8 cellular contexts compared by ENCODE assay signal in the genomic region with DNA sequence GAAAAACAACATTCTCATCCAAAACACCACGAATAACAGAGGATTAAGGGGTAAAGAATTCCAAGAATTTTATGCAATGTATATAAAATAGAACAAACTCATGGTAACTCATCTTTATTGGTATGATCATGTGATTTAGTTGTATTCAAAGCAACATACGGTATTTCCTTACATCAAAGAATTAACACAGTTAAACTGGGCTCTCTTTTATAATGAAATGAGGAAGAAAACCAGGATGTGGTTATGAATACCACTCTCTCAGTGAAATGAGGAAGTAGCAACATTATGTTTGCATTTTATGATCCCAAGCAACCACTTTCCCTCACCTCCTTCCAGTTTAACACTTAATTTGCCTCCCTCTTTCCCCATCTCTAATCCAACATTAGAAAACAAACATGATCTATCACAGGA. TPM values are rescaled to one million over a fixed set of nuclear protein-coding genes. Genes with fewer than 3 reads are reported as not detected.
DNase-seq lines count a peak whose midpoint lies in the region; ATAC-seq and TF ChIP-seq lines count a peak whose summit lies in the region.

No MANE protein-coding gene starts in this region.

- H3K27me3 ChIP-seq in CD8-positive, alpha-beta memory T cell (ENCODE audit: insufficient read depth, low read length, poor library complexity, severe bottlenecking), result no peaks in the 10 kb centered on the region
- H3K27me3 ChIP-seq in muscle layer of duodenum (ENCODE audit: low read depth, low read length), result no peaks in the 10 kb centered on the region

- no peak for TF ChIP-seq POLR2A in erythroblast (IDR thresholded peaks at IDR 0.05; ENCODE audit: low read length)

- CTCF ChIA-PET in CD8-positive, alpha-beta memory T cell (lab: Charles Lee), result interaction anchor here (0.9 kb wide), 1 partner anchor 12 kb away, joined by 4 read pairs; no protein-coding TSS in a partner anchor
- CTCF ChIA-PET in activated CD8-positive, alpha-beta T cell treated with anti-CD3 and anti-CD28 coated beads for 36 hours (lab: Charles Lee), result interaction anchor here (1.6 kb wide), 1 partner anchor 10 kb away, joined by 7 read pairs; no protein-coding TSS in a partner anchor

- H3K27ac Mint-ChIP-seq in CD8-positive, alpha-beta memory T cell, result peak overlapping the region; percentile 61 to 98 (median 88)
- peak overlapping the region; percentile 92 for H3K27ac Mint-ChIP-seq in activated CD8-positive, alpha-beta T cell treated with anti-CD3 and anti-CD28 coated beads for 36 hours

- no peaks in the 10 kb centered on the region for H3K27me3 Mint-ChIP-seq in CD8-positive, alpha-beta memory T cell
- no peaks in the 10 kb centered on the region for H3K27me3 Mint-ChIP-seq in activated CD8-positive, alpha-beta T cell treated with anti-CD3 and anti-CD28 coated beads for 36 hours

- H3K4me1 Mint-ChIP-seq in CD8-positive, alpha-beta memory T cell, result peaks cover 45 to 65% (median 58%) of the 10 kb centered on the region in 3 donors
- peaks cover 44% of the 10 kb centered on the region for H3K4me1 Mint-ChIP-seq in activated CD8-positive, alpha-beta T cell treated with anti-CD3 and anti-CD28 coated beads for 36 hours (ENCODE audit: low read depth)

- no peak overlapping the region for H3K27ac ChIP-seq in CD8-positive, alpha-beta memory T cell (ENCODE audit: low read depth, low read length)
- H3K27ac ChIP-seq in muscle layer of duodenum (ENCODE audit: low read length), result peak overlapping the region; percentile 27
- no peak overlapping the region for H3K27ac ChIP-seq in substantia nigra (ENCODE audit: low read depth, low read length, poor library complexity, severe bottlenecking)

- peak overlapping the region; percentile 24 to 80 (median 71) for H3K4me3 Mint-ChIP-seq in CD8-positive, alpha-beta memory T cell
- H3K4me3 Mint-ChIP-seq in activated CD8-positive, alpha-beta T cell treated with anti-CD3 and anti-CD28 coated beads for 36 hours, result peak overlapping the region; percentile 48

- no peak for TF ChIP-seq CTCF in activated CD8-positive, alpha-beta T cell treated with anti-CD3 and anti-CD28 coated beads for 36 hours (IDR thresholded peaks at IDR 0.05)

- intact Hi-C loops in activated CD8-positive, alpha-beta T cell treated with anti-CD3 and anti-CD28 coated beads for 36 hours (cut with micrococcal nuclease), result no loop called here

- peaks cover 30% of the 10 kb centered on the region for H3K4me1 ChIP-seq in CD8-positive, alpha-beta memory T cell (ENCODE audit: insufficient read depth, low read length)
- H3K4me1 ChIP-seq in muscle layer of duodenum (ENCODE audit: control insufficient read depth in 1 of 2, insufficient read depth in 2 of 2, low read length in 2 of 2), result peaks cover 0 to 4% of the 10 kb centered on the region in 2 donors

- H3K36me3 Mint-ChIP-seq in CD8-positive, alpha-beta memory T cell, result peaks cover 0 to 31% (median 12%) of the 10 kb centered on the region in 3 donors
- H3K36me3 Mint-ChIP-seq in activated CD8-positive, alpha-beta T cell treated with anti-CD3 and anti-CD28 coated beads for 36 hours (ENCODE audit: low read depth), result peaks cover 26% of the 10 kb centered on the region

- H3K4me3 ChIP-seq in CD8-positive, alpha-beta memory T cell (ENCODE audit: low read length), result peak overlapping the region; percentile 34
- H3K4me3 ChIP-seq in muscle layer of duodenum (ENCODE audit: low read depth in 1 of 2, low read length in 2 of 2), result no peak overlapping the region

- H3K9me3 ChIP-seq in CD8-positive, alpha-beta memory T cell (ENCODE audit: low read length), result no peaks in the 10 kb centered on the region
- no peaks in the 10 kb centered on the region for H3K9me3 ChIP-seq in muscle layer of duodenum (ENCODE audit: control insufficient read depth in 1 of 2, low read length in 2 of 2)

- no peaks in the 10 kb centered on the region for H3K9me3 Mint-ChIP-seq in CD8-positive, alpha-beta memory T cell
- no peaks in the 10 kb centered on the region for H3K9me3 Mint-ChIP-seq in activated CD8-positive, alpha-beta T cell treated with anti-CD3 and anti-CD28 coated beads for 36 hours

- POLR2A ChIA-PET in CD8-positive, alpha-beta memory T cell (lab: Charles Lee), result no interaction called here
- POLR2A ChIA-PET in activated CD8-positive, alpha-beta T cell treated with anti-CD3 and anti-CD28 coated beads for 36 hours (lab: Charles Lee), result interaction anchor here (1.3 kb wide), 1 partner anchor 12 kb away, joined by 3 read pairs; no protein-coding TSS in a partner anchor

- ATAC-seq in GM19467 (IDR thresholded peaks at IDR 0.05; ENCODE audit: unreplicated experiment) (peak; percentile 59), HG02763 (IDR thresholded peaks at IDR 0.05; ENCODE audit: unreplicated experiment) (no peak)
- peak; percentile 70 for ATAC-seq in activated CD8-positive, alpha-beta T cell treated with anti-CD3 and anti-CD28 coated beads for 36 hours

- H3K36me3 ChIP-seq in CD8-positive, alpha-beta memory T cell (ENCODE audit: insufficient read depth, low read length), result peaks cover 6% of the 10 kb centered on the region
- H3K36me3 ChIP-seq in muscle layer of duodenum (ENCODE audit: control insufficient read depth in 1 of 2, insufficient read depth in 2 of 2, low read length in 2 of 2), result peaks cover 10 to 13% of the 10 kb centered on the region in 2 donors

- peak in 2 of 5 donors; percentile 47 to 63 for DNase-seq in CD8-positive, alpha-beta memory T cell
- DNase-seq in HT1080 (ENCODE audit: low read depth) (peak; percentile 70), substantia nigra (lab: John Stamatoyannopoulos, UW) (no peak), erythroblast (lab: John Stamatoyannopoulos, UW) (no peak)
- DNase-seq in activated CD8-positive, alpha-beta T cell treated with anti-CD3 and anti-CD28 coated beads for 36 hours, result no peak

RNA-seq across cellular contexts. Expression of a gene that starts 22.9 kb away (rescaled TPM):
- 10 to 100 TPM; 24.1 to 27.5 TPM for total RNA-seq in CD8-positive, alpha-beta memory T cell
- 15.6 TPM for polyA plus RNA-seq in CD8-positive, alpha-beta memory T cell
- total RNA-seq in HT1080 (2014; rRNA removed; shearing (Covaris generic)), result 15.7 and 17.9 TPM in 2 replicates
- 15.2 and 20.8 TPM in 2 replicates for polyA plus RNA-seq in HT1080 (2015; cell fraction: cytosol; rRNA removed)
- 17.9 and 26.7 TPM in 2 replicates for polyA plus RNA-seq in HT1080 (2015; cell fraction: nucleus; rRNA removed)
- total RNA-seq in activated CD8-positive, alpha-beta T cell treated with anti-CD3 and anti-CD28 coated beads for 36 hours, result 10 to 100 TPM; 23.7 to 30.2 TPM
